Comparison of ENCODE assay signal across 1 cellular context in the genomic region with DNA sequence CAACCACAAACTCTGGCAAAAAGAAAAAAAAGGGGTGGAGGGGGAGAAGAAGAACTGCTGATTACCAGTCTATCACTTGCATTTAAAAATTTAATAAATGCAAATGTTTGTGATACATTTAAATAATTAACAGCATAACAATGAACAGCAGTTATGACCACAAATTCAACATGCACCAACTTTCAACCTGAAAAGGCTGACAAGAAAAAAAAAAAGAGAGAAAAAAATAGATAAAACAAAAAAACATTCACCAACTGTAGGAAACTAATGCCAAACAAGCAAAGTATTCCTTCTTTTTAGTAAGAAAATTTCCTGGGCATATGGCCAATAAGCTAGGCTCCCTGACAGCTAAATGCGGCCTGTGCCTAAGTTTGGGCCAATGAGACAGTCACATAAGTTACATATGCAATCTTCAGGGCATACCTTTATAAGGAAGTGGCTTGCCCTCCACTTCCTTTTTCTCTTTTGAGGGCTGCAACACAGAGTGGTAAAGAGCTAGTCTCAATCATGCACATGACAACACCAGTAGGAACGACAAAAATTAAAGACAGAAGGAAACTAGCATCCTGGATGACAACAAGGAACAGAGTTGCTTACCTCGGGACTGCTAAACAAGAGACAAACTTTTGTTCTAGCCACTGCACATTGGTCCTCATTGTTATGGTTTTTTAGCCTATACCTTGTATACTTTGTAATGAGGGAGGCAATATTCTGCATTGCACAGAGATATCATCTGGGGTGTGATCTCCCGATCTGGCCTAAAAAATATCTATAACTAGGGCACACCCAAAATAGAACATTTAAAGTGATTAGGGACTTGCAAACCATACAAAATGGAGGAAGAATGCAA.
A peak's percentile ranks its signal among the peaks of the same experiment; 100 is the strongest.
TF ChIP-seq lines count a peak whose summit lies in the region.

No MANE protein-coding gene starts in this region.

TF ChIP-seq in K562, 482 proteins besides CTCF, POLR2A, EP300 and RAD21 (continued from another document):
- TF ChIP-seq FOXK2 (conservative IDR thresholded peaks at IDR 0.05 in 1 of 2, IDR thresholded peaks at IDR 0.05 in 1 of 2; ENCODE audit: low read depth in 2 of 2): peak; percentile 31 to 59; a peak in 2 of 4 replicates
- TF ChIP-seq MBD2 (IDR thresholded peaks at IDR 0.05; ENCODE audit: borderline replicate concordance, low read depth): no peak
